ENCODE assay signal across 8 cellular contexts in the genomic region with DNA sequence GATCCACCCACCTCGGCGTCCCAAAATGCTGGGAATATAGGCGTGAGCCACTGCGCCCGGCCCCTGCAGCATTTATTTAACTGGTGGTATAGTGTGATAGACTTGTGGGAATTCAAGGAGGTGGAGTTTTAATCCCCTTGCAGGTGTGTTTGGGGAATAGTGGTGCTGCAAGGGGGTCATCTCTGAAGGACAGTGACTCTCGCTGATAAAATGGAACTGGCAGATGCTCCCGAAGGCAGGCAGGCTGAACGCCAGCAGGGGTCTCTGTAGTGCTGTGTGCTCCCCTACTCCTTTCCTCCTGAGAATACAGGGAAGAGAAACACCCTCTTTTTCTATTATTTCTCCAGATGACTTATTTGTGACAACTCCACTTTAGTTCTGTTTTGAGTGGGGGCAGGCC. TPM values are rescaled to one million over a fixed set of nuclear protein-coding genes. Genes with fewer than 3 reads are reported as not detected.
DNase-seq lines count a peak whose midpoint lies in the region; ATAC-seq and TF ChIP-seq lines count a peak whose summit lies in the region.

No MANE protein-coding gene starts in this region.

- no peak for ATAC-seq in HG02642 (IDR thresholded peaks at IDR 0.05; ENCODE audit: poor library complexity, unreplicated experiment)

- TF ChIP-seq CTCF in GM12875 (IDR thresholded peaks at IDR 0.05; ENCODE audit: borderline replicate concordance, insufficient read depth, low read depth, low read length) (peak; percentile 56), endothelial cell (IDR thresholded peaks at IDR 0.05; ENCODE audit: unreplicated experiment) (no peak)

- H3K27me3 ChIP-seq in MG63: no peaks in the 10 kb centered on the region

- DNase-seq in Ammon's horn (ENCODE audit: low spot score) (peak; percentile 32), NOMO-1 (lab: John Stamatoyannopoulos, UW; ENCODE audit: unreplicated experiment in 2 of 2) (peak; percentile 64 to 71), endothelial cell (ENCODE audit: low spot score) (peak; percentile 50), NCI-H345 (lab: John Stamatoyannopoulos, UW) (no peak), MG63 (no peak)
- DNase-seq in activated T-cell treated with anti-CD3 and anti-CD28 coated beads, Interleukin-2, amount 50 U/mL, for 24 hours: no peak

- no peak overlapping the region for H3K27ac Mint-ChIP-seq in endothelial cell (ENCODE audit: unreplicated experiment)
- no peak overlapping the region for H3K27ac Mint-ChIP-seq in activated T-cell treated with anti-CD3 and anti-CD28 coated beads, Interleukin-2, amount 50 U/mL, for 24 hours

- H3K4me3 Mint-ChIP-seq in endothelial cell (ENCODE audit: unreplicated experiment): no peak overlapping the region
- no peak overlapping the region for H3K4me3 Mint-ChIP-seq in activated T-cell treated with anti-CD3 and anti-CD28 coated beads, Interleukin-2, amount 50 U/mL, for 24 hours

- H3K27me3 Mint-ChIP-seq in endothelial cell (ENCODE audit: unreplicated experiment): peaks cover under 1% of the 10 kb centered on the region
- H3K27me3 Mint-ChIP-seq in activated T-cell treated with anti-CD3 and anti-CD28 coated beads, Interleukin-2, amount 50 U/mL, for 24 hours: no peaks in the 10 kb centered on the region

- H3K36me3 ChIP-seq in MG63: no peaks in the 10 kb centered on the region

- H3K4me1 Mint-ChIP-seq in endothelial cell (ENCODE audit: unreplicated experiment): peaks cover 20% of the 10 kb centered on the region
- H3K4me1 Mint-ChIP-seq in activated T-cell treated with anti-CD3 and anti-CD28 coated beads, Interleukin-2, amount 50 U/mL, for 24 hours (ENCODE audit: low read depth): peaks cover 12% of the 10 kb centered on the region

- no peaks in the 10 kb centered on the region for H3K9me3 Mint-ChIP-seq in endothelial cell (ENCODE audit: unreplicated experiment)
- H3K9me3 Mint-ChIP-seq in activated T-cell treated with anti-CD3 and anti-CD28 coated beads, Interleukin-2, amount 50 U/mL, for 24 hours: no peaks in the 10 kb centered on the region

- H3K4me3 ChIP-seq in GM12875 (ENCODE audit: low read depth, low read length) (no peak overlapping the region), MG63 (no peak overlapping the region)

- H3K9me3 ChIP-seq in MG63: no peaks in the 10 kb centered on the region

- H3K36me3 Mint-ChIP-seq in endothelial cell (ENCODE audit: low read depth, unreplicated experiment): peaks cover under 1% of the 10 kb centered on the region
- no peaks in the 10 kb centered on the region for H3K36me3 Mint-ChIP-seq in activated T-cell treated with anti-CD3 and anti-CD28 coated beads, Interleukin-2, amount 50 U/mL, for 24 hours (ENCODE audit: low read depth)

RNA-seq across cellular contexts. Expression of a gene that starts 4.0 kb away (rescaled TPM):
- total RNA-seq in endothelial cell (ENCODE audit: unreplicated experiment): 5.1 TPM
- 5.7 and 10.5 TPM in 2 replicates for total RNA-seq in MG63 (2014; rRNA removed; shearing (Covaris generic); ENCODE audit: low replicate concordance)

RNA-seq across cellular contexts. Expression of a gene that starts 17.9 kb away (rescaled TPM):
- 78.8 TPM for total RNA-seq in endothelial cell (ENCODE audit: unreplicated experiment)
- total RNA-seq in MG63 (2014; rRNA removed; shearing (Covaris generic); ENCODE audit: low replicate concordance): 104 and 113 TPM in 2 replicates

RNA-seq across cellular contexts. Expression of a gene that starts 36.5 kb away (rescaled TPM):
- total RNA-seq in endothelial cell (ENCODE audit: unreplicated experiment): 1.4 TPM
- total RNA-seq in MG63 (2014; rRNA removed; shearing (Covaris generic); ENCODE audit: low replicate concordance): not detected in 2 replicates

RNA-seq across cellular contexts. Expression of a gene that starts 48.6 kb away (rescaled TPM):
- 22.3 TPM for total RNA-seq in endothelial cell (ENCODE audit: unreplicated experiment)
- total RNA-seq in MG63 (2014; rRNA removed; shearing (Covaris generic); ENCODE audit: low replicate concordance): 32.0 and 53.7 TPM in 2 replicates

Comparison
In these comparisons a context has a peak if more than half of its experiments do, and no peak if none do; other contexts are left out.
1. DNase-seq: peak in Ammon's horn (single experiment), NOMO-1 (2 of 2) and endothelial cell (single experiment); none in activated T-cell treated with anti-CD3 and anti-CD28 coated beads, Interleukin-2, amount 50 U/mL, for 24 hours (single experiment), NCI-H345 (single experiment) and MG63 (single experiment).